ENCODE assay signal across 24 cellular contexts in the genomic region with DNA sequence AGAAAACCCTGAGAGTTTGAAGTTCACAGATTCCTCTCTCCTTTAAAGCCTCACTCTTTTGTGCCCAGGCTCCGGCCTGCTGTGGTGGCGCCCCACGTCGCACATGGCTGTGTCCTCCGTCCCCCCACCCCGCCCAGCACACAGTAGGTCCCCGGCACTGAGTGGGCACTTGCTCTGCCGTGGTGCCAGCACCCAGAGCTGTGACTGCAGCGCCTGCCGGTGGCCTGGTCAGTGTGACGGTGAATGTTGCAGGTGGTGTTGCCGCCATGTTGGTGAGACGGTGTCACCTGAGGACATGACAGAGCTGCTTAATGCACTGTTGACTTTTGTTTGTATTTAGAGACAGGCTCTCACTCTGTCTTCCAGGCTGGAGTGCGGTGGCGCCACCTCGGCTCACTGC. TPM values are rescaled to one million over a fixed set of nuclear protein-coding genes. Genes with fewer than 3 reads are reported as not detected.
A peak's percentile ranks its signal among the peaks of the same experiment; 100 is the strongest.
DNase-seq lines count a peak whose midpoint lies in the region; ATAC-seq, FAIRE-seq and TF ChIP-seq lines count a peak whose summit lies in the region.
"Had no signal": no experiment of that assay in that cellular context is flagged by ENCODE, and none has a peak within 500 bp of the region (broad histone marks: within the 10 kb centered on the region; RNA-seq: fewer than 3 reads in every experiment).

No MANE protein-coding gene starts in this region.

- ATAC-seq in Right ventricle myocardium inferior: no peak
- ATAC-seq in left ventricle myocardium superior: no peak
- ATAC-seq in K562: no peak
- ATAC-seq in GM18517 (IDR thresholded peaks at IDR 0.05; ENCODE audit: unreplicated experiment): no peak
- no peak for ATAC-seq in SK-N-SH treated with all-trans-retinoic acid at 6 μM for 48 hours
- ATAC-seq: A549 had no signal

- no peak overlapping the region for H3K4me2 ChIP-seq in K562 (ENCODE audit: insufficient read depth, low read length)
- H3K4me2 ChIP-seq: A549; BLaER1 treated with 17β-estradiol and CSF1 and Interleukin-3, amounts not matched to agents 10 nM and 100 nM had no signal

- no peak for FAIRE-seq in K562 (lab: Jason Lieb, UNC)
- FAIRE-seq: A549, D721Med, G401.6, GM12892, GM19239, H1 had no signal

- CTCF ChIA-PET in K562 (lab: Yijun Ruan, JAX; ENCODE audit: low intra/inter-chr PET ratio): no interaction called here

- DNase-seq in Right ventricle myocardium inferior (ENCODE audit: missing footprints) (peak; percentile 43), left ventricle myocardium superior (no peak), NCI-H774 (lab: John Stamatoyannopoulos, UW) (peak; percentile 5), K562 (ENCODE audit: extremely low read depth in 1 of 4, low spot score in 3 of 4) (no peak)
- DNase-seq: 8988T; ACHN; AML-193; BE2C; CD4-positive, alpha-beta T cell; CD8-positive, alpha-beta memory T cell; DND-41; GM23248; H7; HCEC 1CT had no signal

- no peaks in the 10 kb centered on the region for H3K79me2 ChIP-seq in K562 (ENCODE audit: control insufficient read depth, insufficient read depth, low read length)

- WGBS in K562 (ENCODE audit: insufficient coverage, low coverage, missing lambda C conversion rate): 47% methylated on average over 10 of the region's 16 CpGs

- no peak for TF ChIP-seq CTCF in K562 (IDR thresholded peaks at IDR 0.05 in 2 of 3, conservative IDR thresholded peaks at IDR 0.05 in 1 of 3; ENCODE audit: insufficient read depth in 2 of 3, low read depth in 1 of 3, low read length in 3 of 3)

- no peaks in the 10 kb centered on the region for H3K9me3 ChIP-seq in K562 (replicated peaks; ENCODE audit: control insufficient read depth, insufficient read depth, low read depth, low read length)
- H3K9me3 ChIP-seq: A549; BE2C; BLaER1 treated with 17β-estradiol and CSF1 and Interleukin-3, amounts not matched to agents 10 nM and 100 nM had no signal

- peaks cover 0 to 6% of the 10 kb centered on the region in 2 experiments; a peak in 1 of 5 replicates for H3K27me3 ChIP-seq in K562 (ENCODE audit: control insufficient read depth in 2 of 2, insufficient read depth in 2 of 2, low read length in 2 of 2)
- H3K27me3 ChIP-seq: BE2C had no signal

- H3K9ac ChIP-seq in K562 (ENCODE audit: insufficient read depth in 1 of 2, low read depth in 2 of 2, low read length in 2 of 2): no peak overlapping the region
- H3K9ac ChIP-seq: BLaER1 treated with 17β-estradiol and CSF1 and Interleukin-3, amounts not matched to agents 10 nM and 100 nM; GM23248 had no signal

- H3K27ac ChIP-seq in K562 (ENCODE audit: extremely low read depth, low read depth, low read length): no peak overlapping the region
- H3K27ac ChIP-seq: A549; BLaER1 treated with 17β-estradiol and CSF1 and Interleukin-3, amounts not matched to agents 10 nM and 100 nM; GM23248 had no signal

- no peak overlapping the region for H3K4me3 ChIP-seq in K562
- H3K4me3 ChIP-seq: A549; BLaER1 treated with 17β-estradiol and CSF1 and Interleukin-3, amounts not matched to agents 10 nM and 100 nM; GM23248 had no signal

- no peak overlapping the region for H2AFZ ChIP-seq in K562 (ENCODE audit: low read depth, low read length)
- H2AFZ ChIP-seq: GM23248 had no signal

- TF ChIP-seq EP300 in K562 (IDR thresholded peaks at IDR 0.05; ENCODE audit: low read length): no peak

- BruUV-seq in K562 (replicated peaks; lab: Mats Ljungman, UMichigan): no TSS peak

- no peak for TF ChIP-seq RAD21 in K562 (CRISPR knock-in tag; conservative IDR thresholded peaks at IDR 0.05 in 1 of 2, IDR thresholded peaks at IDR 0.05 in 1 of 2)

- no peak for TF ChIP-seq POLR2A in K562 (conservative IDR thresholded peaks at IDR 0.05)

- no peaks in the 10 kb centered on the region for H3K9me1 ChIP-seq in K562 (ENCODE audit: control insufficient read depth, insufficient read depth, low read length)

- no peaks in the 10 kb centered on the region for H3K36me3 ChIP-seq in K562 (ENCODE audit: control insufficient read depth, insufficient read depth, low read length)
- H3K36me3 ChIP-seq: BE2C; BLaER1 treated with 17β-estradiol and CSF1 and Interleukin-3, amounts not matched to agents 10 nM and 100 nM had no signal

- POLR2A ChIA-PET in K562 (lab: Yijun Ruan, JAX): interaction anchor here (0.5 to 0.7 kb wide), 2 partner anchors 57 to 181 kb away, joined by 3 read pairs; no protein-coding TSS in a partner anchor

- peaks cover 0 to 31% of the 10 kb centered on the region in 2 experiments; a peak in 3 of 5 replicates for H3K4me1 ChIP-seq in K562 (replicated peaks in 1 of 2; ENCODE audit: control insufficient read depth in 2 of 2, insufficient read depth in 2 of 2, low read length in 2 of 2)
- H3K4me1 ChIP-seq: A549, BE2C had no signal

- intact Hi-C loops in Right ventricle myocardium inferior (cut with DNase I): no loop called here
- intact Hi-C loops in left ventricle myocardium superior (cut with micrococcal nuclease): no loop called here
- intact Hi-C loops in K562 (cut with micrococcal nuclease): no loop called here

- in situ Hi-C loops in K562 (cut with MboI): no loop called here

- H4K20me1 ChIP-seq in K562 (replicated peaks; ENCODE audit: control insufficient read depth, insufficient read depth, low read length): no peaks in the 10 kb centered on the region
- H4K20me1 ChIP-seq: BLaER1 treated with 17β-estradiol and CSF1 and Interleukin-3, amounts not matched to agents 10 nM and 100 nM had no signal

RNA-seq across cellular contexts. Expression of a gene that starts 3.4 kb away (rescaled TPM):
- total RNA-seq in Right ventricle myocardium inferior (1.8 TPM), left ventricle myocardium superior (1.9 TPM), K562 (2014; rRNA removed) (not detected in 2 replicates), K562 (2014; rRNA removed; fragmentation: Illumina TruSeq; extraction: Trizol) (not detected in 2 replicates), K562 (2015; rRNA removed; fragmentation: Illumina TruSeq; extraction: Trizol) (not detected in 2 replicates), K562 (2021) (0.18 and 0.60 TPM in 2 replicates)
- 0.21 TPM in 1 of 2 replicates, not detected in the other for total RNA-seq in K562 (2011; cell fraction: chromatin; rRNA removed; ENCODE audit: low replicate concordance)
- under 0.01 and 0.13 TPM in 2 replicates for total RNA-seq in K562 (2011; cell fraction: nucleolus; rRNA removed)
- 0.07 and 0.23 TPM in 2 replicates for total RNA-seq in K562 (2011; cell fraction: nucleoplasm; rRNA removed)
- polyA plus RNA-seq in K562 (2011; rRNA removed) (0.03 and 0.04 TPM in 2 replicates), K562 (2014; fragmentation: Illumina TruSeq; extraction: Trizol) (not detected in 2 replicates), K562 (2014; fragmentation: Nextera tagmentation; extraction: Ambion mirVana) (not detected), K562 (2014; rRNA removed) (not detected in 2 replicates)
- polyA plus RNA-seq in K562 (2011; cell fraction: cytosol; rRNA removed): 0.09 and 0.16 TPM in 2 replicates
- polyA plus RNA-seq in K562 (2011; cell fraction: nucleus; rRNA removed): 0.10 and 0.21 TPM in 2 replicates
- polyA plus RNA-seq in K562 (2012): 0.05 and 0.39 TPM in 2 replicates
- not detected in 2 replicates for polyA minus RNA-seq in K562 (2011; rRNA and poly(A)+ RNA removed)
- not detected in 2 replicates for polyA minus RNA-seq in K562 (2011; cell fraction: cytosol; rRNA and poly(A)+ RNA removed)
- 0.11 TPM in 1 of 2 replicates, not detected in the other for polyA minus RNA-seq in K562 (2011; cell fraction: nucleus; rRNA and poly(A)+ RNA removed)
- total RNA-seq: GM23248 had no signal
- polyA plus RNA-seq: A549, CD14-positive monocyte had no signal

RNA-seq across cellular contexts. Expression of a gene that starts 17.4 kb away (rescaled TPM):
- total RNA-seq in Right ventricle myocardium inferior (20.5 TPM), left ventricle myocardium superior (13.5 TPM), K562 (2014; rRNA removed) (4.0 and 4.6 TPM in 2 replicates), K562 (2014; rRNA removed; fragmentation: Illumina TruSeq; extraction: Trizol) (0.03 and 0.04 TPM in 2 replicates), K562 (2015; rRNA removed; fragmentation: Illumina TruSeq; extraction: Trizol) (0.98 and 1.2 TPM in 2 replicates), K562 (2021) (6.4 and 7.1 TPM in 2 replicates)
- 0.76 and 5.5 TPM in 2 replicates for total RNA-seq in K562 (2011; cell fraction: chromatin; rRNA removed; ENCODE audit: low replicate concordance)
- total RNA-seq in K562 (2011; cell fraction: nucleolus; rRNA removed): 5.1 and 7.2 TPM in 2 replicates
- total RNA-seq in K562 (2011; cell fraction: nucleoplasm; rRNA removed): 1.9 and 3.4 TPM in 2 replicates
- polyA plus RNA-seq in K562 (2011; rRNA removed) (0.85 and 1.6 TPM in 2 replicates), K562 (2014; fragmentation: Illumina TruSeq; extraction: Trizol) (0.16 and 0.84 TPM in 2 replicates), K562 (2014; fragmentation: Nextera tagmentation; extraction: Ambion mirVana) (under 1 TPM; 0.01 to 0.06 TPM), K562 (2014; rRNA removed) (2.6 and 3.0 TPM in 2 replicates)
- 1.3 and 7.5 TPM in 2 replicates for polyA plus RNA-seq in K562 (2011; cell fraction: cytosol; rRNA removed)
- 3.0 and 6.5 TPM in 2 replicates for polyA plus RNA-seq in K562 (2011; cell fraction: nucleus; rRNA removed)
- 3.8 and 6.1 TPM in 2 replicates for polyA plus RNA-seq in K562 (2012)
- polyA minus RNA-seq in K562 (2011; rRNA and poly(A)+ RNA removed): 0.42 and 0.69 TPM in 2 replicates
- polyA minus RNA-seq in K562 (2011; cell fraction: cytosol; rRNA and poly(A)+ RNA removed): 2.0 and 2.4 TPM in 2 replicates
- 2.7 and 4.3 TPM in 2 replicates for polyA minus RNA-seq in K562 (2011; cell fraction: nucleus; rRNA and poly(A)+ RNA removed)
- total RNA-seq: CD4-positive, alpha-beta T cell had no signal
- polyA plus RNA-seq: CD14-positive monocyte; CD8-positive, alpha-beta memory T cell had no signal

RNA-seq across cellular contexts. Expression of a gene that starts 18.7 kb away (rescaled TPM):
- 9.0 TPM for total RNA-seq in Right ventricle myocardium inferior
- 9.5 TPM for total RNA-seq in left ventricle myocardium superior
- 197 and 522 TPM in 2 replicates for total RNA-seq in K562 (2011; cell fraction: chromatin; rRNA removed; ENCODE audit: low replicate concordance)
- total RNA-seq in K562 (2011; cell fraction: nucleolus; rRNA removed): 417 and 489 TPM in 2 replicates
- total RNA-seq in K562 (2011; cell fraction: nucleoplasm; rRNA removed): 246 and 263 TPM in 2 replicates
- 106 and 126 TPM in 2 replicates for total RNA-seq in K562 (2014; rRNA removed)
- total RNA-seq in K562 (2014; rRNA removed; fragmentation: Illumina TruSeq; extraction: Trizol): 10.3 and 15.6 TPM in 2 replicates
- 43.2 and 45.2 TPM in 2 replicates for total RNA-seq in K562 (2015; rRNA removed; fragmentation: Illumina TruSeq; extraction: Trizol)
- 92.0 and 93.4 TPM in 2 replicates for total RNA-seq in K562 (2021)
- polyA plus RNA-seq in K562 (2011; rRNA removed): 27.7 and 27.9 TPM in 2 replicates
- 18.3 and 42.9 TPM in 2 replicates for polyA plus RNA-seq in K562 (2011; cell fraction: cytosol; rRNA removed)
- 168 and 341 TPM in 2 replicates for polyA plus RNA-seq in K562 (2011; cell fraction: nucleus; rRNA removed)
- polyA plus RNA-seq in K562 (2012): 31.9 and 52.8 TPM in 2 replicates
- polyA plus RNA-seq in K562 (2014; fragmentation: Illumina TruSeq; extraction: Trizol): 18.9 and 42.2 TPM in 2 replicates
- under 1 TPM; 0.07 to 0.77 TPM for polyA plus RNA-seq in K562 (2014; fragmentation: Nextera tagmentation; extraction: Ambion mirVana)
- 113 and 117 TPM in 2 replicates for polyA plus RNA-seq in K562 (2014; rRNA removed)
- 6.7 and 14.8 TPM in 2 replicates for polyA minus RNA-seq in K562 (2011; rRNA and poly(A)+ RNA removed)
- polyA minus RNA-seq in K562 (2011; cell fraction: cytosol; rRNA and poly(A)+ RNA removed): 23.6 and 41.7 TPM in 2 replicates
- polyA minus RNA-seq in K562 (2011; cell fraction: nucleus; rRNA and poly(A)+ RNA removed): 44.3 and 53.4 TPM in 2 replicates

RNA-seq across cellular contexts. Expression of a gene that starts 31.8 kb away (rescaled TPM):
- total RNA-seq in Right ventricle myocardium inferior (3.0 TPM), left ventricle myocardium superior (2.1 TPM), K562 (2014; rRNA removed) (not detected in 2 replicates), K562 (2014; rRNA removed; fragmentation: Illumina TruSeq; extraction: Trizol) (not detected in 2 replicates), K562 (2015; rRNA removed; fragmentation: Illumina TruSeq; extraction: Trizol) (not detected in 2 replicates), K562 (2021) (not detected in 2 replicates)
- total RNA-seq in K562 (2011; cell fraction: chromatin; rRNA removed; ENCODE audit: low replicate concordance): not detected in 2 replicates
- not detected in 2 replicates for total RNA-seq in K562 (2011; cell fraction: nucleolus; rRNA removed)
- total RNA-seq in K562 (2011; cell fraction: nucleoplasm; rRNA removed): 0.37 TPM in 1 of 2 replicates, not detected in the other
- polyA plus RNA-seq in K562 (2011; rRNA removed) (not detected in 2 replicates), K562 (2014; fragmentation: Illumina TruSeq; extraction: Trizol) (not detected in 2 replicates), K562 (2014; fragmentation: Nextera tagmentation; extraction: Ambion mirVana) (not detected), K562 (2014; rRNA removed) (not detected in 2 replicates)
- not detected in 2 replicates for polyA plus RNA-seq in K562 (2011; cell fraction: cytosol; rRNA removed)
- polyA plus RNA-seq in K562 (2011; cell fraction: nucleus; rRNA removed): not detected in 2 replicates
- polyA plus RNA-seq in K562 (2012): 0.11 TPM in 1 of 2 replicates, not detected in the other
- polyA minus RNA-seq in K562 (2011; rRNA and poly(A)+ RNA removed): not detected in 2 replicates
- not detected in 2 replicates for polyA minus RNA-seq in K562 (2011; cell fraction: cytosol; rRNA and poly(A)+ RNA removed)
- polyA minus RNA-seq in K562 (2011; cell fraction: nucleus; rRNA and poly(A)+ RNA removed): not detected in 2 replicates
- total RNA-seq: CD4-positive, alpha-beta T cell; CD8-positive, alpha-beta memory T cell; H7 had no signal
- polyA plus RNA-seq: CD14-positive monocyte; CD8-positive, alpha-beta memory T cell had no signal

RNA-seq across cellular contexts. Expression of a gene that starts 45.8 kb away (rescaled TPM):
- total RNA-seq in Right ventricle myocardium inferior (140 TPM), left ventricle myocardium superior (155 TPM), K562 (2014; rRNA removed) (352 and 355 TPM in 2 replicates), K562 (2014; rRNA removed; fragmentation: Illumina TruSeq; extraction: Trizol) (208 and 222 TPM in 2 replicates), K562 (2015; rRNA removed; fragmentation: Illumina TruSeq; extraction: Trizol) (205 and 216 TPM in 2 replicates), K562 (2021) (224 and 229 TPM in 2 replicates)
- total RNA-seq in K562 (2011; cell fraction: chromatin; rRNA removed; ENCODE audit: low replicate concordance): 98.1 and 170 TPM in 2 replicates
- total RNA-seq in K562 (2011; cell fraction: nucleolus; rRNA removed): 136 and 139 TPM in 2 replicates
- 122 and 137 TPM in 2 replicates for total RNA-seq in K562 (2011; cell fraction: nucleoplasm; rRNA removed)
- polyA plus RNA-seq in K562 (2011; rRNA removed) (144 and 187 TPM in 2 replicates), K562 (2014; fragmentation: Illumina TruSeq; extraction: Trizol) (180 and 264 TPM in 2 replicates), K562 (2014; fragmentation: Nextera tagmentation; extraction: Ambion mirVana) (100 to 1,000 TPM; 570 to 671 TPM), K562 (2014; rRNA removed) (420 and 491 TPM in 2 replicates)
- 164 and 188 TPM in 2 replicates for polyA plus RNA-seq in K562 (2011; cell fraction: cytosol; rRNA removed)
- polyA plus RNA-seq in K562 (2011; cell fraction: nucleus; rRNA removed): 104 and 152 TPM in 2 replicates
- polyA plus RNA-seq in K562 (2012): 195 and 375 TPM in 2 replicates
- polyA minus RNA-seq in K562 (2011; rRNA and poly(A)+ RNA removed): 121 and 163 TPM in 2 replicates
- polyA minus RNA-seq in K562 (2011; cell fraction: cytosol; rRNA and poly(A)+ RNA removed): 99.9 and 107 TPM in 2 replicates
- polyA minus RNA-seq in K562 (2011; cell fraction: nucleus; rRNA and poly(A)+ RNA removed): 44.2 and 57.5 TPM in 2 replicates

Comparison
In these comparisons a context has a peak if more than half of its experiments do, and no peak if none do; other contexts are left out.
1. DNase-seq: peak in Right ventricle myocardium inferior (single experiment) and NCI-H774 (single experiment); none in left ventricle myocardium superior (single experiment) and K562 (0 of 4).